In genomic region chr5:42498000-42498399, GRCh38 we compare ENCODE assay signal across 17 cellular contexts.
DNase-seq lines count a peak whose midpoint lies in the region; ATAC-seq, FAIRE-seq and TF ChIP-seq lines count a peak whose summit lies in the region.
"Had no signal": no experiment of that assay in that cellular context is flagged by ENCODE, and none has a peak within 500 bp of the region (broad histone marks: within the 10 kb centered on the region; RNA-seq: fewer than 3 reads in every experiment).

No MANE protein-coding gene starts in this region.

- H2BK120ac ChIP-seq in H9 (ENCODE audit: low read depth, low read length, poor library complexity, severe bottlenecking) = no peak overlapping the region

- H3K27me3 Mint-ChIP-seq in H9 (ENCODE audit: low read depth) = no peaks in the 10 kb centered on the region

- no peaks in the 10 kb centered on the region for H3K79me2 ChIP-seq in H9 (ENCODE audit: insufficient read depth, low read length)

- H3K36me3 ChIP-seq in iPS-20b (ENCODE audit: insufficient read depth, low read depth, low read length) = no peaks in the 10 kb centered on the region
- H3K36me3 ChIP-seq in gastrocnemius medialis = no peaks in the 10 kb centered on the region
- H3K36me3 ChIP-seq: BE2C had no signal

- H4K8ac ChIP-seq in H9 (replicated peaks; ENCODE audit: insufficient read length, low read depth, low read length) = no peak overlapping the region

- H2BK12ac ChIP-seq in H9 (ENCODE audit: insufficient read length, low read depth, low read length) = no peak overlapping the region

- no peak overlapping the region for H2BK15ac ChIP-seq in H9 (ENCODE audit: low read depth, low read length)

- H3K4me2 ChIP-seq in H9 (ENCODE audit: insufficient read depth, insufficient read length, low read length) = no peak overlapping the region

- no peak overlapping the region for H4K5ac ChIP-seq in H9 (ENCODE audit: insufficient read length, low read depth, low read length)

- no peak overlapping the region for H2AFZ ChIP-seq in H9 (ENCODE audit: low read length)
- H2AFZ ChIP-seq: GM23248 had no signal

- FAIRE-seq in HTR-8/SVneo (lab: Jason Lieb, UNC) = no peak
- FAIRE-seq: A204.1, D721Med, K562 had no signal

- no peak overlapping the region for H3K14ac ChIP-seq in H9 (ENCODE audit: insufficient read depth, low read length)

- H3K56ac ChIP-seq in H9 (ENCODE audit: insufficient read length, low read depth, low read length) = no peak overlapping the region

- no peaks in the 10 kb centered on the region for H4K20me1 ChIP-seq in H9 (ENCODE audit: control insufficient read depth, insufficient read depth, insufficient read length)

- H3K4me1 ChIP-seq in H9 (ENCODE audit: insufficient read depth, low read length) = peaks cover 4% of the 10 kb centered on the region; the same call in 1 of the 2 replicates
- peaks cover 22% of the 10 kb centered on the region for H3K4me1 ChIP-seq in iPS-20b (ENCODE audit: insufficient read depth, low read length)
- peaks cover 87 to 99% of the 10 kb centered on the region in 2 donors for H3K4me1 ChIP-seq in gastrocnemius medialis
- H3K4me1 ChIP-seq: BE2C had no signal

- ATAC-seq in gastrocnemius medialis (no peak), left cardiac atrium (no peak)
- ATAC-seq: K562 had no signal

- no peaks in the 10 kb centered on the region for H3K79me1 ChIP-seq in H9 (ENCODE audit: insufficient read depth, low read depth, low read length, poor library complexity, severe bottlenecking)

- no peaks in the 10 kb centered on the region for H3K23me2 ChIP-seq in H9 (ENCODE audit: insufficient read length, low read depth, low read length, poor library complexity, severe bottlenecking)

- peaks cover 0 to 3% of the 10 kb centered on the region in 2 experiments; a peak in 1 of 5 replicates for H3K9me3 Mint-ChIP-seq in H9
- H3K9me3 Mint-ChIP-seq: CD4-positive, alpha-beta memory T cell had no signal

- in situ Hi-C loops in gastrocnemius medialis (cut with MboI; ENCODE audit: low sequenced_read_pairs in 4 of 4) = no loop called here

- peaks cover 33 to 42% of the 10 kb centered on the region in 2 experiments for H3K4me1 Mint-ChIP-seq in H9
- H3K4me1 Mint-ChIP-seq: CD4-positive, alpha-beta memory T cell had no signal

- H4K91ac ChIP-seq in H9 (ENCODE audit: insufficient read length, low read depth, low read length) = no peak overlapping the region

- H2BK5ac ChIP-seq in H9 (ENCODE audit: insufficient read length, low read length) = no peak overlapping the region

- H3K27ac ChIP-seq in H9 (ENCODE audit: insufficient read length, low read depth, low read length) = no peak overlapping the region
- no peak overlapping the region for H3K27ac ChIP-seq in iPS-20b (ENCODE audit: low read length)
- peak overlapping the region; percentile 69 to 91 (median 78) for H3K27ac ChIP-seq in gastrocnemius medialis
- H3K27ac ChIP-seq: C4-2B, GM23248 had no signal

- H2BK20ac ChIP-seq in H9 (ENCODE audit: low read depth, low read length, poor library complexity, severe bottlenecking) = no peak overlapping the region

- H3K27me3 ChIP-seq in H9 (ENCODE audit: insufficient read depth, low read length) = no peaks in the 10 kb centered on the region
- no peaks in the 10 kb centered on the region for H3K27me3 ChIP-seq in iPS-20b (ENCODE audit: insufficient read depth, low read length)
- H3K27me3 ChIP-seq in gastrocnemius medialis = no peaks in the 10 kb centered on the region
- H3K27me3 ChIP-seq: BE2C had no signal

- H3K18ac ChIP-seq in H9 (ENCODE audit: insufficient read length, low read depth, low read length) = no peak overlapping the region

- intact Hi-C loops in gastrocnemius medialis (cut with DNase I; ENCODE audit: low total_unique reads) = loop anchor here (5.0 kb wide), 1 partner anchor 76 kb away; the partner anchor contains the start of gene GHR
- intact Hi-C loops in left cardiac atrium (cut with DNase I) = no loop called here

- DNase-seq in ELF-1 (ENCODE audit: low read depth, low spot score) (peak; percentile 49), H9 (no peak), gastrocnemius medialis (no peak), left cardiac atrium (no peak), COLO668 (lab: John Stamatoyannopoulos, UW; ENCODE audit: unreplicated experiment) (no peak), HTR-8/SVneo (ENCODE audit: insufficient read length, low spot score) (no peak)
- DNase-seq: BE2C; CD4-positive, alpha-beta memory T cell; COR-L47; DMS153; GM23248; H7 had no signal

- H3K9ac ChIP-seq in H9 (ENCODE audit: extremely low read depth, insufficient read length, low read length) (no peak overlapping the region), iPS-20b (ENCODE audit: low read depth, low read length) (no peak overlapping the region)
- H3K9ac ChIP-seq: GM23248 had no signal

- no peak overlapping the region; a peak in 2 of 5 replicates for H3K4me3 Mint-ChIP-seq in H9
- H3K4me3 Mint-ChIP-seq: CD4-positive, alpha-beta memory T cell had no signal

- H3K4me3 ChIP-seq in iPS-20b (ENCODE audit: low read length) (0 out of 2 replicates have a peak overlapping the region, but pooled peaks have one; percentile 2), gastrocnemius medialis (no peak overlapping the region)
- H3K4me3 ChIP-seq: GM23248, K562 had no signal

- H2AK5ac ChIP-seq in H9 (ENCODE audit: insufficient read length, low read length) = no peak overlapping the region

- peak overlapping the region in 2 of 3 experiments; percentile 10 to 62; a peak in 3 of 7 replicates for H3K27ac Mint-ChIP-seq in H9
- H3K27ac Mint-ChIP-seq: CD4-positive, alpha-beta memory T cell had no signal

- no CpG with 5 or more reads among the region's 1 CpG for WGBS in H9 (ENCODE audit: extremely low coverage, insufficient read length, low lambda C conversion rate)

- H3K23ac ChIP-seq in H9 (ENCODE audit: insufficient read length, low read depth, low read length) = no peak overlapping the region

- no peak overlapping the region for H3T11ph ChIP-seq in H9 (ENCODE audit: low read length)

- TF ChIP-seq POLR2A in gastrocnemius medialis (IDR thresholded peaks at IDR 0.05) = no peak

- H3K36me3 Mint-ChIP-seq in H9 (ENCODE audit: insufficient read depth in 1 of 3, low read depth in 3 of 3) = no peaks in the 10 kb centered on the region
- H3K36me3 Mint-ChIP-seq: CD4-positive, alpha-beta memory T cell had no signal

- no peaks in the 10 kb centered on the region for H3K9me3 ChIP-seq in H9 (ENCODE audit: control insufficient read depth, low read depth, low read length)
- no peaks in the 10 kb centered on the region for H3K9me3 ChIP-seq in iPS-20b (ENCODE audit: insufficient read depth, low read depth, low read length)
- no peaks in the 10 kb centered on the region for H3K9me3 ChIP-seq in gastrocnemius medialis
- H3K9me3 ChIP-seq: BE2C had no signal

- TF ChIP-seq CTCF in H9 (conservative IDR thresholded peaks at IDR 0.05) = no peak
- TF ChIP-seq CTCF in gastrocnemius medialis (IDR thresholded peaks at IDR 0.05 in 4 of 5, conservative IDR thresholded peaks at IDR 0.05 in 1 of 5) = no peak

- no peak overlapping the region for H3K4ac ChIP-seq in H9 (ENCODE audit: low read depth, low read length)

Comparison
In these comparisons a context has a peak if more than half of its experiments do, and no peak if none do; other contexts are left out.
1. H3K27ac ChIP-seq: peak in gastrocnemius medialis (4 of 4); none in H9 (single experiment) and iPS-20b (single experiment).